ENCODE assay signal across 1 cellular context in the genomic region with DNA sequence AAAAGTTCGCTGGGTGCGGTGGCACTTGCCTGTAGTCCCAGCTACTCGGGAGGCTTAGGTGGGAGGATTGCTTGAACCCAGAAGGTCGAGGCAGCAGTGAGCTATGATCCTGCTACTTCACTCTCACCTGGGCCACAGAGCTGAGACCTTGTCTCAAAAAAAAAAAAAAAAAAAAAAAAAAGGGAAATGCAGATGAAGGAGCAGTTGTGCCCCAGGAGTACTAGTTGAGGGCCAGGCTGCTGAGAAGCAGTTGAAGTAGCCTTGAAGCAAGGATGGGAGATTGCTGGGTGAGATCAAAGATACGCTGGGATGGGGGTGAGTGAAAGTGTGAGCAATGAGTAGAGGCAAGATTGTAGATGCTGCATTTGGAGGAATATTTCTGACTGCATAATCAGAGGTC.
TF ChIP-seq lines count a peak whose summit lies in the region.

No MANE protein-coding gene starts in this region.

TF ChIP-seq in WTC11, 78 proteins besides CTCF, POLR2A, EP300 and RAD21 (continued from another document):
- TF ChIP-seq, protein P1, sequence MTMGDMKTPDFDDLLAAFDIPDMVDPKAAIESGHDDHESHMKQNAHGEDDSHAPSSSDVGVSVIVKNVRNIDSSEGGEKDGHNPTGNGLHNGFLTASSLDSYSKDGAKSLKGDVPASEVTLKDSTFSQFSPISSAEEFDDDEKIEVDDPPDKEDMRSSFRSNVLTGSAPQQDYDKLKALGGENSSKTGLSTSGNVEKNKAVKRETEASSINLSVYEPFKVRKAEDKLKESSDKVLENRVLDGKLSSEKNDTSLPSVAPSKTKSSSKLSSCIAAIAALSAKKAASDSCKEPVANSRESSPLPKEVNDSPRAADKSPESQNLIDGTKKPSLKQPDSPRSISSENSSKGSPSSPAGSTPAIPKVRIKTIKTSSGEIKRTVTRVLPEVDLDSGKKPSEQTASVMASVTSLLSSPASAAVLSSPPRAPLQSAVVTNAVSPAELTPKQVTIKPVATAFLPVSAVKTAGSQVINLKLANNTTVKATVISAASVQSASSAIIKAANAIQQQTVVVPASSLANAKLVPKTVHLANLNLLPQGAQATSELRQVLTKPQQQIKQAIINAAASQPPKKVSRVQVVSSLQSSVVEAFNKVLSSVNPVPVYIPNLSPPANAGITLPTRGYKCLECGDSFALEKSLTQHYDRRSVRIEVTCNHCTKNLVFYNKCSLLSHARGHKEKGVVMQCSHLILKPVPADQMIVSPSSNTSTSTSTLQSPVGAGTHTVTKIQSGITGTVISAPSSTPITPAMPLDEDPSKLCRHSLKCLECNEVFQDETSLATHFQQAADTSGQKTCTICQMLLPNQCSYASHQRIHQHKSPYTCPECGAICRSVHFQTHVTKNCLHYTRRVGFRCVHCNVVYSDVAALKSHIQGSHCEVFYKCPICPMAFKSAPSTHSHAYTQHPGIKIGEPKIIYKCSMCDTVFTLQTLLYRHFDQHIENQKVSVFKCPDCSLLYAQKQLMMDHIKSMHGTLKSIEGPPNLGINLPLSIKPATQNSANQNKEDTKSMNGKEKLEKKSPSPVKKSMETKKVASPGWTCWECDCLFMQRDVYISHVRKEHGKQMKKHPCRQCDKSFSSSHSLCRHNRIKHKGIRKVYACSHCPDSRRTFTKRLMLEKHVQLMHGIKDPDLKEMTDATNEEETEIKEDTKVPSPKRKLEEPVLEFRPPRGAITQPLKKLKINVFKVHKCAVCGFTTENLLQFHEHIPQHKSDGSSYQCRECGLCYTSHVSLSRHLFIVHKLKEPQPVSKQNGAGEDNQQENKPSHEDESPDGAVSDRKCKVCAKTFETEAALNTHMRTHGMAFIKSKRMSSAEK (CRISPR knock-in tag; IDR thresholded peaks at IDR 0.05; ENCODE audit: borderline replicate concordance): no peak
